28 cellular contexts compared by ENCODE assay signal in the genomic region with DNA sequence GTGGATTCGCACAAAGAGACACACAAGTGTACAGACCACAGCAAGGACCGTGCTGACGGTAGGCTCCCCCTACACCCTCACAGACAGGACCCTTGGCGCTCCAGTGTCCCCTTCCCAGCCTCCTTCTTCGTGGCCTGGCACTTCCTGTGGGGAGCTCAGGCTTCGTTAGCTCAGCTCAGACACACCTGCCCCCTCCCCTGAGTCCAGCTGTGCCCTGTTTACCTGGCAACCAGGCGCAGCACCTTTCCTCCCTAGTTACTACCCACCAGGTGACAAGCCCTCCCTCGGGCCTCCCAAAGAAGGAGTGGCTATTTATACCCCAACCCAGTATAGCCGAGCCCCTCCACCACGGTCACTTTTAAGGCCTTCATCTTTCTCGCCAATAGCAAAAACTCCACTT. TPM values are rescaled to one million over a fixed set of nuclear protein-coding genes. Genes with fewer than 3 reads are reported as not detected.
DNase-seq lines count a peak whose midpoint lies in the region; ATAC-seq and TF ChIP-seq lines count a peak whose summit lies in the region.
"Had no signal": no experiment of that assay in that cellular context is flagged by ENCODE, and none has a peak within 500 bp of the region (broad histone marks: within the 10 kb centered on the region; RNA-seq: fewer than 3 reads in every experiment).

No MANE protein-coding gene starts in this region.

- no peaks in the 10 kb centered on the region for H3K9me3 ChIP-seq in endocrine pancreas (ENCODE audit: control insufficient read depth, low read length)
- H3K9me3 ChIP-seq: SJSA1, tibial nerve had no signal

- POLR2A ChIA-PET in activated CD4-positive, alpha-beta memory T cell treated with anti-CD3 and anti-CD28 coated beads for 36 hours (lab: Charles Lee) = no interaction called here

- peaks cover 3% of the 10 kb centered on the region for H3K4me1 Mint-ChIP-seq in type B pancreatic cell (ENCODE audit: unreplicated experiment)
- H3K4me1 Mint-ChIP-seq in activated CD4-positive, alpha-beta memory T cell treated with anti-CD3 and anti-CD28 coated beads for 36 hours (ENCODE audit: low read depth) = peaks cover 6% of the 10 kb centered on the region

- peak overlapping the region; percentile 29 for H3K27ac Mint-ChIP-seq in type B pancreatic cell
- H3K27ac Mint-ChIP-seq in activated CD4-positive, alpha-beta memory T cell treated with anti-CD3 and anti-CD28 coated beads for 36 hours = no peak overlapping the region
- H3K27ac Mint-ChIP-seq: activated naive CD4-positive, alpha-beta T cell treated with anti-CD3 and anti-CD28 coated beads, Interleukin-2, amount 50 U/mL, for 24 hours; activated T-helper 1 cell treated with anti-CD3 and anti-CD28 coated beads, Interleukin-12 subunit alpha, Interleukin-12 subunit beta, Interleukin-2, Interleukin-4 antibody, amounts not matched to agents 30 ng/mL and 10 ng/mL and 1 ng/mL, durations not matched to agents 14 hours and 24 hours and 36 hours; stimulated activated naive CD8-positive, alpha-beta T cell treated with anti-CD3 and anti-CD28 coated beads, Interleukin-15, Interleukin-2, amounts not matched to agents 100 ng/mL and 50 ng/mL, for 24 hours had no signal

- intact Hi-C loops in activated CD4-positive, alpha-beta memory T cell treated with anti-CD3 and anti-CD28 coated beads for 36 hours (cut with micrococcal nuclease) = no loop called here

- CTCF ChIA-PET in activated CD4-positive, alpha-beta memory T cell treated with anti-CD3 and anti-CD28 coated beads for 36 hours (lab: Charles Lee) = no interaction called here

- no peak for TF ChIP-seq CTCF in type B pancreatic cell (conservative IDR thresholded peaks at IDR 0.05)

- H3K9me3 Mint-ChIP-seq in type B pancreatic cell = no peaks in the 10 kb centered on the region
- H3K9me3 Mint-ChIP-seq in activated CD4-positive, alpha-beta memory T cell treated with anti-CD3 and anti-CD28 coated beads for 36 hours = no peaks in the 10 kb centered on the region
- H3K9me3 Mint-ChIP-seq: activated naive CD4-positive, alpha-beta T cell treated with anti-CD3 and anti-CD28 coated beads, Interleukin-2, amount 50 U/mL, for 24 hours; activated T-helper 1 cell treated with anti-CD3 and anti-CD28 coated beads, Interleukin-12 subunit alpha, Interleukin-12 subunit beta, Interleukin-2, Interleukin-4 antibody, amounts not matched to agents 30 ng/mL and 10 ng/mL and 1 ng/mL, durations not matched to agents 14 hours and 24 hours and 36 hours; stimulated activated naive CD8-positive, alpha-beta T cell treated with anti-CD3 and anti-CD28 coated beads, Interleukin-15, Interleukin-2, amounts not matched to agents 100 ng/mL and 50 ng/mL, for 24 hours had no signal

- DNase-seq in NCI-H82 (lab: John Stamatoyannopoulos, UW) (peak; percentile 73), NCI-H82 treated with DMSO at 0.1 percent for 48 hours (lab: John Stamatoyannopoulos, UW; ENCODE audit: unreplicated experiment) (no peak), NCI-H526 (lab: John Stamatoyannopoulos, UW) (peak; percentile 37 to 84), type B pancreatic cell (ENCODE audit: extremely low spot score, unreplicated experiment) (no peak), DMS114 treated with DMSO at 0.1 percent for 48 hours (lab: John Stamatoyannopoulos, UW; ENCODE audit: unreplicated experiment) (no peak)
- no peak for DNase-seq in activated CD4-positive, alpha-beta memory T cell treated with anti-CD3 and anti-CD28 coated beads for 36 hours
- DNase-seq: 8988T; activated CD4-positive, alpha-beta T cell treated with anti-CD3 and anti-CD28 coated beads for 48 hours; AML-193; effector CD8-positive, alpha-beta T cell; EL; NCI-H1048; NCI-H2107; stimulated activated CD4-positive, alpha-beta T cell treated with anti-CD3 and anti-CD28 coated beads, Interleukin-4, amount 100 ng/mL, for 24 hours; T-helper 1 cell had no signal

- H3K4me3 ChIP-seq in endocrine pancreas (ENCODE audit: control insufficient read depth, insufficient read depth, low read length) = no peak overlapping the region
- H3K4me3 ChIP-seq: lung, SJSA1, tibial nerve had no signal

- peak overlapping the region; percentile 22 for H3K4me3 Mint-ChIP-seq in type B pancreatic cell
- H3K4me3 Mint-ChIP-seq in activated CD4-positive, alpha-beta memory T cell treated with anti-CD3 and anti-CD28 coated beads for 36 hours = no peak overlapping the region
- H3K4me3 Mint-ChIP-seq: activated naive CD4-positive, alpha-beta T cell treated with anti-CD3 and anti-CD28 coated beads, Interleukin-2, amount 50 U/mL, for 24 hours; activated T-helper 1 cell treated with anti-CD3 and anti-CD28 coated beads, Interleukin-12 subunit alpha, Interleukin-12 subunit beta, Interleukin-2, Interleukin-4 antibody, amounts not matched to agents 30 ng/mL and 10 ng/mL and 1 ng/mL, durations not matched to agents 14 hours and 24 hours and 36 hours; stimulated activated naive CD8-positive, alpha-beta T cell treated with anti-CD3 and anti-CD28 coated beads, Interleukin-15, Interleukin-2, amounts not matched to agents 100 ng/mL and 50 ng/mL, for 24 hours had no signal

- peak overlapping the region; percentile 43 for H3K9ac ChIP-seq in endocrine pancreas (ENCODE audit: control insufficient read depth, insufficient read depth, low read length)

- H3K36me3 Mint-ChIP-seq in type B pancreatic cell = no peaks in the 10 kb centered on the region
- no peaks in the 10 kb centered on the region for H3K36me3 Mint-ChIP-seq in activated CD4-positive, alpha-beta memory T cell treated with anti-CD3 and anti-CD28 coated beads for 36 hours
- H3K36me3 Mint-ChIP-seq: activated naive CD4-positive, alpha-beta T cell treated with anti-CD3 and anti-CD28 coated beads, Interleukin-2, amount 50 U/mL, for 24 hours had no signal

- peaks cover 31% of the 10 kb centered on the region for H3K27me3 Mint-ChIP-seq in type B pancreatic cell
- H3K27me3 Mint-ChIP-seq in activated CD4-positive, alpha-beta memory T cell treated with anti-CD3 and anti-CD28 coated beads for 36 hours = peaks cover 24% of the 10 kb centered on the region

- no peaks in the 10 kb centered on the region for H3K36me3 ChIP-seq in endocrine pancreas (ENCODE audit: control insufficient read depth, insufficient read depth, low read length)
- H3K36me3 ChIP-seq: SJSA1, tibial nerve had no signal

- ATAC-seq in HG03095 (IDR thresholded peaks at IDR 0.05; ENCODE audit: unreplicated experiment) = no peak
- ATAC-seq: esophagus mucosa, Panc1 had no signal

- H3K27me3 ChIP-seq in endocrine pancreas (ENCODE audit: control insufficient read depth, insufficient read depth, low read length) = no peaks in the 10 kb centered on the region

- peaks cover 4% of the 10 kb centered on the region for H3K4me1 ChIP-seq in endocrine pancreas (ENCODE audit: control insufficient read depth, insufficient read depth, low read length)
- H3K4me1 ChIP-seq: SJSA1 had no signal

RNA-seq across cellular contexts. Expression of a gene that starts 4.7 kb away (rescaled TPM):
- total RNA-seq in type B pancreatic cell (ENCODE audit: low replicate concordance) = 17.9 and 19.0 TPM in 2 replicates
- total RNA-seq in activated CD4-positive, alpha-beta memory T cell treated with anti-CD3 and anti-CD28 coated beads for 36 hours = not detected
- total RNA-seq: activated T-helper 1 cell treated with anti-CD3 and anti-CD28 coated beads, Interleukin-12 subunit alpha, Interleukin-12 subunit beta, Interleukin-2, Interleukin-4 antibody, amounts not matched to agents 30 ng/mL and 10 ng/mL and 1 ng/mL, durations not matched to agents 14 hours and 24 hours and 36 hours; astrocyte; esophagus mucosa; LHCN-M2; omental fat pad; SJSA1; tibial nerve had no signal

RNA-seq across cellular contexts. Expression of a gene that starts 9.4 kb away (rescaled TPM):
- 3.1 and 3.6 TPM in 2 replicates for total RNA-seq in type B pancreatic cell (ENCODE audit: low replicate concordance)
- total RNA-seq in activated CD4-positive, alpha-beta memory T cell treated with anti-CD3 and anti-CD28 coated beads for 36 hours = not detected
- total RNA-seq: activated T-helper 1 cell treated with anti-CD3 and anti-CD28 coated beads, Interleukin-12 subunit alpha, Interleukin-12 subunit beta, Interleukin-2, Interleukin-4 antibody, amounts not matched to agents 30 ng/mL and 10 ng/mL and 1 ng/mL, durations not matched to agents 14 hours and 24 hours and 36 hours; astrocyte; esophagus mucosa; LHCN-M2; omental fat pad; SJSA1; tibial nerve had no signal

RNA-seq across cellular contexts. Expression of a gene that starts 51.4 kb away (rescaled TPM):
- total RNA-seq in type B pancreatic cell (ENCODE audit: low replicate concordance) = 80.4 and 92.1 TPM in 2 replicates
- total RNA-seq in activated CD4-positive, alpha-beta memory T cell treated with anti-CD3 and anti-CD28 coated beads for 36 hours = 100 to 1,000 TPM; 135 to 154 TPM

Comparison
In these comparisons a context has a peak if more than half of its experiments do, and no peak if none do; other contexts are left out.
1. DNase-seq: peak in NCI-H82 (single experiment) and NCI-H526 (2 of 2); none in NCI-H82 treated with DMSO at 0.1 percent for 48 hours (single experiment), type B pancreatic cell (single experiment), activated CD4-positive, alpha-beta memory T cell treated with anti-CD3 and anti-CD28 coated beads for 36 hours (single experiment) and DMS114 treated with DMSO at 0.1 percent for 48 hours (single experiment).
2. RNA of a gene that starts 4.7 kb away (total RNA-seq): 17.9 to 19.0 TPM in type B pancreatic cell; not detected in activated CD4-positive, alpha-beta memory T cell treated with anti-CD3 and anti-CD28 coated beads for 36 hours; every median in the first group is over 10 times any median in the second.